8 cellular contexts compared by ENCODE assay signal in genomic region chr20:5843054-5843731, GRCh38.
DNase-seq lines count a peak whose midpoint lies in the region; ATAC-seq, FAIRE-seq and TF ChIP-seq lines count a peak whose summit lies in the region.

No MANE protein-coding gene starts in this region.

- peak overlapping the region; percentile 47 for H3K4me3 Mint-ChIP-seq in central memory CD8-positive, alpha-beta T cell
- no peak overlapping the region for H3K4me3 Mint-ChIP-seq in neural progenitor cell

- H3K9me3 ChIP-seq in neural progenitor cell (ENCODE audit: low read depth), result no peaks in the 10 kb centered on the region
- H3K9me3 ChIP-seq in gastroesophageal sphincter, result no peaks in the 10 kb centered on the region
- no peaks in the 10 kb centered on the region for H3K9me3 ChIP-seq in right atrium auricular region

- H3K27ac Mint-ChIP-seq in central memory CD8-positive, alpha-beta T cell (ENCODE audit: low read depth), result peak overlapping the region; percentile 91
- H3K27ac Mint-ChIP-seq in neural progenitor cell, result no peak overlapping the region

- H3K36me3 Mint-ChIP-seq in central memory CD8-positive, alpha-beta T cell (ENCODE audit: insufficient read depth), result peaks cover 3% of the 10 kb centered on the region
- no peaks in the 10 kb centered on the region for H3K36me3 Mint-ChIP-seq in neural progenitor cell

- peaks cover 4% of the 10 kb centered on the region for H3K4me1 ChIP-seq in neural progenitor cell
- H3K4me1 ChIP-seq in gastroesophageal sphincter, result peaks cover 0 to 23% (median 7%) of the 10 kb centered on the region in 3 donors
- peaks cover 0 to 14% of the 10 kb centered on the region in 2 donors for H3K4me1 ChIP-seq in right atrium auricular region

- H3K9me3 Mint-ChIP-seq in central memory CD8-positive, alpha-beta T cell, result no peaks in the 10 kb centered on the region
- no peaks in the 10 kb centered on the region for H3K9me3 Mint-ChIP-seq in neural progenitor cell

- no peak for TF ChIP-seq POLR2A in GM12892 (IDR thresholded peaks at IDR 0.05; ENCODE audit: low read depth, low read length)
- TF ChIP-seq POLR2A in gastroesophageal sphincter (IDR thresholded peaks at IDR 0.05), result no peak

- TF ChIP-seq EP300 in gastroesophageal sphincter (IDR thresholded peaks at IDR 0.05), result no peak

- H3K36me3 ChIP-seq in neural progenitor cell (no peaks in the 10 kb centered on the region), gastroesophageal sphincter (no peaks in the 10 kb centered on the region), right atrium auricular region (no peaks in the 10 kb centered on the region)

- ATAC-seq in GM21367 (IDR thresholded peaks at IDR 0.05; ENCODE audit: unreplicated experiment) (peak; percentile 64), HG03175 (IDR thresholded peaks at IDR 0.05; ENCODE audit: unreplicated experiment) (peak; percentile 52), gastroesophageal sphincter (no peak)
- ATAC-seq in central memory CD8-positive, alpha-beta T cell (replicated peaks; ENCODE audit: extremely low read depth, poor library complexity, severe bottlenecking), result peak; percentile 57

- H4K20me1 ChIP-seq in neural progenitor cell (ENCODE audit: low read depth), result no peaks in the 10 kb centered on the region

- H3K27ac ChIP-seq in neural progenitor cell (no peak overlapping the region), gastroesophageal sphincter (no peak overlapping the region), right atrium auricular region (no peak overlapping the region)

- H3K4me3 ChIP-seq in neural progenitor cell, result no peak overlapping the region
- H3K4me3 ChIP-seq in gastroesophageal sphincter, result no peak overlapping the region
- no peak overlapping the region for H3K4me3 ChIP-seq in right atrium auricular region

- H3K79me2 ChIP-seq in neural progenitor cell (ENCODE audit: low read depth), result no peaks in the 10 kb centered on the region

- 71 to 83% methylated on average over 2 to 5 of the region's 5 CpGs for WGBS in gastroesophageal sphincter (ENCODE audit: low coverage in 1 of 2), 2 donors

- no peak overlapping the region for H3K4me2 ChIP-seq in neural progenitor cell

- H2AFZ ChIP-seq in neural progenitor cell (replicated peaks), result no peak overlapping the region

- no peaks in the 10 kb centered on the region for H3F3A ChIP-seq in neural progenitor cell (ENCODE audit: low read depth)

- H3K9ac ChIP-seq in neural progenitor cell, result no peak overlapping the region

- TF ChIP-seq CTCF in neural progenitor cell (IDR thresholded peaks at IDR 0.05) (no peak), gastroesophageal sphincter (IDR thresholded peaks at IDR 0.05) (no peak), right atrium auricular region (IDR thresholded peaks at IDR 0.05) (no peak)

- peak; percentile 66 for FAIRE-seq in GM12892 (lab: Jason Lieb, UNC)

- H3K4me1 Mint-ChIP-seq in central memory CD8-positive, alpha-beta T cell, result peaks cover 34% of the 10 kb centered on the region
- peaks cover 11% of the 10 kb centered on the region for H3K4me1 Mint-ChIP-seq in neural progenitor cell

- no peaks in the 10 kb centered on the region for H3K27me3 Mint-ChIP-seq in central memory CD8-positive, alpha-beta T cell
- H3K27me3 Mint-ChIP-seq in neural progenitor cell (ENCODE audit: insufficient read depth, low read depth), result peaks cover 6% of the 10 kb centered on the region

- peak; percentile 23 for DNase-seq in GM12892 (ENCODE audit: insufficient read length)
- no peak for DNase-seq in central memory CD8-positive, alpha-beta T cell (ENCODE audit: low spot score in 2 of 2)
- DNase-seq in neural progenitor cell (ENCODE audit: low spot score), result no peak
- no peak for DNase-seq in NCI-H187 treated with DMSO at 0.1 percent for 48 hours (lab: John Stamatoyannopoulos, UW)
- no peak for DNase-seq in right atrium auricular region (ENCODE audit: low spot score)

- H3K27me3 ChIP-seq in neural progenitor cell, result no peaks in the 10 kb centered on the region
- H3K27me3 ChIP-seq in gastroesophageal sphincter, result no peaks in the 10 kb centered on the region
- no peaks in the 10 kb centered on the region for H3K27me3 ChIP-seq in right atrium auricular region
